ENCODE assay signal across 7 cellular contexts in the genomic region with DNA sequence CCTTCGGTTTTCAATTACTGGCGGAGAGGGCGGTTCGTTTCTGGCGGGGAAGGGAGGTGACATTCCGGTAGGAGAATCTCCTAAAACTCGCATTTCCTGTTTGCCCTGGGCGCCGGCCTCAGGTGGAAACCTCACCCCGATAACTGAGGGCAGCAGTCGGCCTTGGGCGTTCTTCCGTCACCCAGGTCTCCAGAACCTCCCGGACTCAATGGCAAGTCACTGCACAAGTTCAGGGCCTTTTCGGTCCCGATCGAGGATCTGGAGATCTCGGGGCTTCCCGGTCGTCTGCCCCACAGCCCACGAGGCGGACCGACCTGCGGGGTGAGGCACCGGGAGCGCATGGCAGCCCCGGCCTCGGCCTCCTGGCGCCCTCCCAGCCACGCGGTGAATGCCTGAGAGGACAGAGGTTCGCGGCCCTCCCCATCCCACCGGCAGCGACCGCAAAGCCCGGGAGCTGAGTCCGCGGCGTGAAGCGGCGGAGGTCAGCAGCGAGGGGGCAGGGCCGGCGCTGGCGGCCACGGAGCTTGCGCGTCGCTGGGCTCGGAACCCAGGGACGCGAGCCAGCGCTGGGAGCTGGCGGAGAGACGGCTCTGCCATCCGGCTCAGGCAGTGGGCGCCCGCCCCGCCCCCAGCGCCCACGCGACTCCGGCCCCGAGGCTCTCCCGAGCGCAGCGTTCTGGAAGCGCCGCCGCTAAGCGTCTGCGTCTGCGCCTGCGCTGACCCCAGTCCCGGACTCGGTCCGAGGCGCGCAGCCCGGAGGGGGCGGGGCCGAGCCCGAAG.
A peak's percentile ranks its signal among the peaks of the same experiment; 100 is the strongest.
DNase-seq lines count a peak whose midpoint lies in the region; ATAC-seq and TF ChIP-seq lines count a peak whose summit lies in the region.

No MANE protein-coding gene starts in this region.

- in situ Hi-C loops in astrocyte of the cerebellum (cut with HindIII; ENCODE audit: low sequenced_read_pairs) = no loop called here

- DNase-seq in NCI-H1694 (lab: John Stamatoyannopoulos, UW) (peak; percentile 57), T-helper 9 cell (peak; percentile 65), astrocyte of the cerebellum (ENCODE audit: low read depth) (peak; percentile 68), hippocampal formation (lab: John Stamatoyannopoulos, UW) (peak; percentile 83 to 87), retina (peak; percentile 95)

- ATAC-seq in GM18502 (IDR thresholded peaks at IDR 0.05; ENCODE audit: poor library complexity, unreplicated experiment) (peak; percentile 86), HG02870 (IDR thresholded peaks at IDR 0.05; ENCODE audit: unreplicated experiment) (peak; percentile 66)

- peak; percentile 1 for TF ChIP-seq CTCF in astrocyte of the cerebellum (IDR thresholded peaks at IDR 0.05; ENCODE audit: low read depth, low read length, missing control alignments)

- peak overlapping the region; percentile 59 for H3K4me3 ChIP-seq in astrocyte of the cerebellum (ENCODE audit: low read depth, low read length)

Comparison
In these comparisons a context has a peak if more than half of its experiments do, and no peak if none do; other contexts are left out.
1. Peak in every context shown above with its lines: DNase-seq, ATAC-seq and H3K4me3 ChIP-seq.